Comparison of ENCODE assay signal across 7 cellular contexts in the genomic region with DNA sequence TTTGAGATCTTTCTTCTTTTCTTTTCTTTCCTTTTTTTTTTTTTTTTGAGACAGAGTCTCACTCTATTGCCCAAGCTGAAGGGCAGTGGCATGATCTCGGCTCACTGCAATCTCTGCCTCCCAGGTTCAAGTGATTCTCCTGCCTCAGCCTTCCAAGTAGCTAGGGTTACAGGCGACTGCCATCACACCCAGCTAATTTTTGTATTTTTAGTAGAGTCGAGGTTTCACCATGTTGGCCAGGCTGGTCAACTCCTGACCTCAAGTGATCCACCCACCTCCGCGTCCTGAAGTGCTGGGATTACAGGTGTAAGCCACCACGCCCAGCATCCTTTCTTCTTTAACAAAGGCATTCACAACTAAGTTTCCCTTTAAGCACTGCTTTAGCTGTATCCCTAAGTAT. TPM values are rescaled to one million over a fixed set of nuclear protein-coding genes. Genes with fewer than 3 reads are reported as not detected.
DNase-seq lines count a peak whose midpoint lies in the region; ATAC-seq, FAIRE-seq and TF ChIP-seq lines count a peak whose summit lies in the region.
"Not testable (repeated sequence)": the region's sequence is repeated elsewhere in the genome, so short reads cannot be mapped to it uniquely, and the experiment has no call there.

No MANE protein-coding gene starts in this region.

- peaks cover 98% of the 10 kb centered on the region for H4K20me1 ChIP-seq in astrocyte (ENCODE audit: insufficient read depth, low read length)

- intact Hi-C loops in CD14-positive monocyte (cut with micrococcal nuclease) = not testable (repeated sequence)

- not testable (repeated sequence) for H3K9me3 ChIP-seq in astrocyte (ENCODE audit: insufficient read depth, low read depth, low read length)

- not testable (repeated sequence) for H3K4me1 ChIP-seq in astrocyte (ENCODE audit: insufficient read depth, low read length)

- H3K4me3 Mint-ChIP-seq in CD14-positive monocyte; T-cell; osteocyte (ENCODE audit: unreplicated experiment); stimulated activated memory B cell treated with anti-CD40 and anti-IgM and Interleukin-4, amounts not matched to agents 10 μg/mL and 1 μg/mL and 100 μg/mL, for 72 hours: not testable (repeated sequence)
- peak overlapping the region; percentile 30 for H3K4me3 Mint-ChIP-seq in astrocyte (ENCODE audit: unreplicated experiment)

- peak overlapping the region in 5 of 7 donors; percentile 1 to 50 (median 32) for H3K27ac Mint-ChIP-seq in CD14-positive monocyte
- peak overlapping the region; percentile 3 to 12 for H3K27ac Mint-ChIP-seq in T-cell
- H3K27ac Mint-ChIP-seq in astrocyte (ENCODE audit: unreplicated experiment) = peak overlapping the region; percentile 38
- peak overlapping the region; percentile 43 for H3K27ac Mint-ChIP-seq in osteocyte (ENCODE audit: unreplicated experiment)
- H3K27ac Mint-ChIP-seq in stimulated activated memory B cell treated with anti-CD40 and anti-IgM and Interleukin-4, amounts not matched to agents 10 μg/mL and 1 μg/mL and 100 μg/mL, for 72 hours = peak overlapping the region; percentile 65

- H3K27me3 Mint-ChIP-seq in CD14-positive monocyte (ENCODE audit: low read depth in 3 of 3); T-cell; astrocyte (ENCODE audit: low read depth, unreplicated experiment); osteocyte (ENCODE audit: unreplicated experiment); stimulated activated memory B cell treated with anti-CD40 and anti-IgM and Interleukin-4, amounts not matched to agents 10 μg/mL and 1 μg/mL and 100 μg/mL, for 72 hours: not testable (repeated sequence)

- not testable (repeated sequence) for H3K36me3 ChIP-seq in astrocyte (ENCODE audit: insufficient read depth, low read length)

- H3K4me3 ChIP-seq in astrocyte (ENCODE audit: insufficient read depth, low read depth, low read length) = not testable (repeated sequence)

- H3K27ac ChIP-seq in astrocyte (ENCODE audit: low read depth, low read length) = not testable (repeated sequence)

- CTCF ChIA-PET in T-cell (lab: Charles Lee) = interaction anchor here in 1 of 2 donors (1.6 kb wide), 1 partner anchor 13 kb away, joined by 4 read pairs; no protein-coding TSS in a partner anchor

- H3K36me3 Mint-ChIP-seq in CD14-positive monocyte (peaks cover 9 to 11% of the 10 kb centered on the region in 2 donors), T-cell (peaks cover 17% of the 10 kb centered on the region)
- not testable (repeated sequence) for H3K36me3 Mint-ChIP-seq in astrocyte (ENCODE audit: low read depth, unreplicated experiment); osteocyte (ENCODE audit: unreplicated experiment)
- H3K36me3 Mint-ChIP-seq in stimulated activated memory B cell treated with anti-CD40 and anti-IgM and Interleukin-4, amounts not matched to agents 10 μg/mL and 1 μg/mL and 100 μg/mL, for 72 hours = peaks cover 19% of the 10 kb centered on the region

- not testable (repeated sequence) for H3K27me3 ChIP-seq in astrocyte (ENCODE audit: insufficient read depth, low read length)

- DNase-seq in CD14-positive monocyte (ENCODE audit: low spot score); T-cell; astrocyte (ENCODE audit: low read depth); osteocyte (ENCODE audit: extremely low spot score, unreplicated experiment): not testable (repeated sequence)
- peak; percentile 37 for DNase-seq in myocyte (ENCODE audit: low read depth)

- not testable (repeated sequence) for FAIRE-seq in astrocyte (lab: Jason Lieb, UNC)

- TF ChIP-seq CTCF in CD14-positive monocyte (IDR thresholded peaks at IDR 0.05); astrocyte (IDR thresholded peaks at IDR 0.05; ENCODE audit: insufficient read depth, low read depth, low read length); osteocyte (IDR thresholded peaks at IDR 0.05): not testable (repeated sequence)

- H3K9ac ChIP-seq in astrocyte (ENCODE audit: low read length) = not testable (repeated sequence)

- H3K4me2 ChIP-seq in astrocyte (ENCODE audit: low read length) = not testable (repeated sequence)

- ATAC-seq in T-cell (replicated peaks in 1 of 4); stimulated activated memory B cell treated with anti-CD40 and anti-IgM and Interleukin-4, amounts not matched to agents 10 μg/mL and 1 μg/mL and 100 μg/mL, for 72 hours: not testable (repeated sequence)
- peak; percentile 70 for ATAC-seq in esophagus mucosa

- H3K4me1 Mint-ChIP-seq in CD14-positive monocyte (peaks cover 81% of the 10 kb centered on the region), T-cell (peaks cover 74 to 81% (median 77%) of the 10 kb centered on the region in 3 donors), astrocyte (ENCODE audit: low read depth, unreplicated experiment) (peaks cover 50% of the 10 kb centered on the region), osteocyte (ENCODE audit: unreplicated experiment) (peaks cover 22% of the 10 kb centered on the region)
- peaks cover 65% of the 10 kb centered on the region for H3K4me1 Mint-ChIP-seq in stimulated activated memory B cell treated with anti-CD40 and anti-IgM and Interleukin-4, amounts not matched to agents 10 μg/mL and 1 μg/mL and 100 μg/mL, for 72 hours

- H3K9me3 Mint-ChIP-seq in CD14-positive monocyte; T-cell; astrocyte (ENCODE audit: unreplicated experiment); osteocyte (ENCODE audit: unreplicated experiment); stimulated activated memory B cell treated with anti-CD40 and anti-IgM and Interleukin-4, amounts not matched to agents 10 μg/mL and 1 μg/mL and 100 μg/mL, for 72 hours: not testable (repeated sequence)

- POLR2A ChIA-PET in T-cell (lab: Charles Lee) = interaction anchor here in 1 of 2 donors (0.6 kb wide), 1 partner anchor 14 kb away, joined by 4 read pairs; a partner anchor contains a TSS

- H2AFZ ChIP-seq in astrocyte (ENCODE audit: low read depth, low read length) = not testable (repeated sequence)

- H3K79me2 ChIP-seq in astrocyte (ENCODE audit: insufficient read depth, low read length) = peaks cover 95% of the 10 kb centered on the region

RNA-seq across cellular contexts. Expression of a gene that starts 13.7 kb away (rescaled TPM):
- 10 to 100 TPM; 38.5 to 41.2 TPM for polyA plus RNA-seq in CD14-positive monocyte
- total RNA-seq in T-cell = 10 to 100 TPM; 55.2 to 65.0 (median 57.5) TPM
- 160 and 165 TPM in 2 replicates for total RNA-seq in astrocyte
- 54.2 TPM for total RNA-seq in esophagus mucosa
- total RNA-seq in myocyte = 46.0 and 55.4 TPM in 2 replicates
- polyA plus RNA-seq in myocyte (2012) = 36.7 TPM
- 71.5 and 73.4 TPM in 2 replicates for total RNA-seq in osteocyte

Comparison
In these comparisons a context has a peak if more than half of its experiments do, and no peak if none do; other contexts are left out.
1. H3K27ac Mint-ChIP-seq: peak in every context shown above with its lines; median percentile 65 in stimulated activated memory B cell treated with anti-CD40 and anti-IgM and Interleukin-4, amounts not matched to agents 10 μg/mL and 1 μg/mL and 100 μg/mL, for 72 hours; 43 in osteocyte; 38 in astrocyte; 32 in CD14-positive monocyte; 8 in T-cell.